In the genomic region with DNA sequence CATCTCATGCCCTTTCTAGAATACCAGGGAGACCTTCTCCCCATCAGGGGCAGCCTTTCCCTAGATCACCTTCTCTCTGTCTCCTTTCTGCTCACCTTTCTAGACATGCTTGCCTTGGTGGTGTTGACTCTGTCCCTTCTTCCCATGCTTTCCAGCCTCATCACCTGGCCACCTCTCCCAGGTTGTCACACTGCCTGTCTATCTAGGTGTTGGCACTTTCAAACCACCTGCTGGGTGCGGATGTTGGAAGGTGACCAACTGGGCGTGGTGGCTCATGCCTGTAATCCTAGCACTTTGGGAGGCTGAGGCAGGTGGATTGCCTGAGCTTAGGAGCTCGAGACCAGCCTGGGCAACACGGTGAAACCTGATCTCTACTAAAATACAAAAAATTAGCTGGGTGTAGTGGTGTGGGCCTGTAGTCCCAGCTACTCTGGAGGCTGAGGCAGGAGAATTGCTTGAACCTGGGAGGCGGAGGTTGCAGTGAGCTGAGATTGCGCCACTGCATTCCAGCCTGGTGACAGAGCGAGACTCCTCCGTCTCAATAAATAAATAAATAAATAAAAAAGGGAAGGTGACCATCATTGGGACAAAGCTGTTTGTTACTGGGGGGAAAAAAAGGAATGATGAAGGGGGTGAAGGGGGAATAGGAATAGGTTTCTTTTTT, we compare ENCODE assay signal across 1 cellular context.
TF ChIP-seq lines count a peak whose summit lies in the region.

No MANE protein-coding gene starts in this region.

TF ChIP-seq in HepG2, 621 proteins besides CTCF, POLR2A, EP300 and RAD21 (continued from another document):
- TF ChIP-seq, protein P1, sequence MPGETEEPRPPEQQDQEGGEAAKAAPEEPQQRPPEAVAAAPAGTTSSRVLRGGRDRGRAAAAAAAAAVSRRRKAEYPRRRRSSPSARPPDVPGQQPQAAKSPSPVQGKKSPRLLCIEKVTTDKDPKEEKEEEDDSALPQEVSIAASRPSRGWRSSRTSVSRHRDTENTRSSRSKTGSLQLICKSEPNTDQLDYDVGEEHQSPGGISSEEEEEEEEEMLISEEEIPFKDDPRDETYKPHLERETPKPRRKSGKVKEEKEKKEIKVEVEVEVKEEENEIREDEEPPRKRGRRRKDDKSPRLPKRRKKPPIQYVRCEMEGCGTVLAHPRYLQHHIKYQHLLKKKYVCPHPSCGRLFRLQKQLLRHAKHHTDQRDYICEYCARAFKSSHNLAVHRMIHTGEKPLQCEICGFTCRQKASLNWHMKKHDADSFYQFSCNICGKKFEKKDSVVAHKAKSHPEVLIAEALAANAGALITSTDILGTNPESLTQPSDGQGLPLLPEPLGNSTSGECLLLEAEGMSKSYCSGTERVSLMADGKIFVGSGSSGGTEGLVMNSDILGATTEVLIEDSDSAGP (CRISPR knock-in tag; IDR thresholded peaks at IDR 0.05; ENCODE audit: borderline replicate concordance) = peak; percentile 31; the same call in 1 of the 2 replicates
- TF ChIP-seq, protein P2, sequence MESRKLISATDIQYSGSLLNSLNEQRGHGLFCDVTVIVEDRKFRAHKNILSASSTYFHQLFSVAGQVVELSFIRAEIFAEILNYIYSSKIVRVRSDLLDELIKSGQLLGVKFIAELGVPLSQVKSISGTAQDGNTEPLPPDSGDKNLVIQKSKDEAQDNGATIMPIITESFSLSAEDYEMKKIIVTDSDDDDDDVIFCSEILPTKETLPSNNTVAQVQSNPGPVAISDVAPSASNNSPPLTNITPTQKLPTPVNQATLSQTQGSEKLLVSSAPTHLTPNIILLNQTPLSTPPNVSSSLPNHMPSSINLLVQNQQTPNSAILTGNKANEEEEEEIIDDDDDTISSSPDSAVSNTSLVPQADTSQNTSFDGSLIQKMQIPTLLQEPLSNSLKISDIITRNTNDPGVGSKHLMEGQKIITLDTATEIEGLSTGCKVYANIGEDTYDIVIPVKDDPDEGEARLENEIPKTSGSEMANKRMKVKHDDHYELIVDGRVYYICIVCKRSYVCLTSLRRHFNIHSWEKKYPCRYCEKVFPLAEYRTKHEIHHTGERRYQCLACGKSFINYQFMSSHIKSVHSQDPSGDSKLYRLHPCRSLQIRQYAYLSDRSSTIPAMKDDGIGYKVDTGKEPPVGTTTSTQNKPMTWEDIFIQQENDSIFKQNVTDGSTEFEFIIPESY (CRISPR knock-in tag; IDR thresholded peaks at IDR 0.05) = peak; percentile 88
